ENCODE assay signal across 20 cellular contexts in the genomic region with DNA sequence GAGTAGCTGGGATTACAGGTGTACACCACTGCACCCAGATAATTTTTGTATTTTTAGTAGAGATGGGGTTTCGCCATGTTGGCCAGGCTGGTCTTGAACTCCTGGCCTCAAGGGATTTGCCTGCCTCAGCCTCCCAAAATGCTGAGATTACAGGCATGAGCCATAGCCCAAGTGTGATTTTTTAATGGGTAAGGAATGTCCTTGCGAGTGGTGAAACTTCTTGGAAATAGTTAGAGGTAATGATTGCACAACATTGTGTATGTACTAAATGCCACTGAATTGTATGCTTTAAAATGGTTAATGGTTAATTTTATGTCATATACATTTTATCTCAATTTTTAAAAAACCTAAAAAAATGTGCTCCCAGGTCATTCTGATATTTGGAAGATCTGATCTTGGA. TPM values are rescaled to one million over a fixed set of nuclear protein-coding genes. Genes with fewer than 3 reads are reported as not detected.
DNase-seq lines count a peak whose midpoint lies in the region; ATAC-seq, FAIRE-seq and TF ChIP-seq lines count a peak whose summit lies in the region.
"Had no signal": no experiment of that assay in that cellular context is flagged by ENCODE, and none has a peak within 500 bp of the region (broad histone marks: within the 10 kb centered on the region; RNA-seq: fewer than 3 reads in every experiment).

No MANE protein-coding gene starts in this region.

- CTCF ChIA-PET in HepG2 (lab: Yijun Ruan, JAX; ENCODE audit: low intra/inter-chr PET ratio, low total read pairs): no interaction called here

- peaks cover 17% of the 10 kb centered on the region for H3K4me1 Mint-ChIP-seq in osteocyte (ENCODE audit: unreplicated experiment)

- H4K20me1 ChIP-seq in HepG2 (ENCODE audit: insufficient read depth, low read length): no peaks in the 10 kb centered on the region

- no peaks in the 10 kb centered on the region for H3K27me3 Mint-ChIP-seq in osteocyte (ENCODE audit: unreplicated experiment)

- no peak overlapping the region for H3K4me2 ChIP-seq in HepG2 (ENCODE audit: low read depth, low read length)

- TF ChIP-seq EP300 in HepG2 (IDR thresholded peaks at IDR 0.05; ENCODE audit: low read depth in 2 of 2, low read length in 2 of 2) (no peak), HepG2 (CRISPR knock-in tag; IDR thresholded peaks at IDR 0.05; ENCODE audit: borderline replicate concordance) (no peak)

- H3K9ac ChIP-seq in HepG2 (ENCODE audit: insufficient read depth, low read depth, low read length): no peak overlapping the region

- H3K79me2 ChIP-seq in HepG2 (ENCODE audit: insufficient read depth, low read length): no peaks in the 10 kb centered on the region

- no peak for TF ChIP-seq POLR2A in HepG2 (IDR thresholded peaks at IDR 0.05; ENCODE audit: insufficient read depth in 1 of 2, low read depth in 2 of 2, low read length in 2 of 2)
- no peak for TF ChIP-seq POLR2A in right lobe of liver (IDR thresholded peaks at IDR 0.05)

- H3K36me3 ChIP-seq in HepG2 (replicated peaks in 1 of 2; ENCODE audit: control insufficient read depth in 1 of 2, insufficient read depth in 2 of 2, low read length in 2 of 2) (no peaks in the 10 kb centered on the region), right lobe of liver (no peaks in the 10 kb centered on the region)

- H3K9me3 ChIP-seq in HepG2 (ENCODE audit: low read length) (peaks cover 13% of the 10 kb centered on the region), right lobe of liver (no peaks in the 10 kb centered on the region)

- H3K9me3 Mint-ChIP-seq in osteocyte (ENCODE audit: unreplicated experiment): peaks cover 5% of the 10 kb centered on the region

- FAIRE-seq in HepG2 (lab: Jason Lieb, UNC): no peak
- FAIRE-seq: G401.6, GM12892, GM19239 had no signal

- H2AFZ ChIP-seq in HepG2 (ENCODE audit: low read length): no peak overlapping the region

- no peaks in the 10 kb centered on the region for H3K36me3 Mint-ChIP-seq in osteocyte (ENCODE audit: unreplicated experiment)
- H3K36me3 Mint-ChIP-seq: IgD-negative memory B cell had no signal

- no peaks in the 10 kb centered on the region for H3K27me3 ChIP-seq in HepG2 (ENCODE audit: control insufficient read depth in 1 of 2, insufficient read depth in 2 of 2, low read length in 2 of 2)
- no peaks in the 10 kb centered on the region for H3K27me3 ChIP-seq in right lobe of liver

- no TSS peak for BruUV-seq in HepG2 (replicated peaks; lab: Mats Ljungman, UMichigan)

- TF ChIP-seq CTCF in HepG2 (CRISPR knock-in tag; IDR thresholded peaks at IDR 0.05): no peak
- TF ChIP-seq CTCF in right lobe of liver (IDR thresholded peaks at IDR 0.05): no peak
- TF ChIP-seq CTCF in epithelial cell of esophagus (IDR thresholded peaks at IDR 0.05; ENCODE audit: insufficient read depth, low read depth, low read length, missing control alignments): no peak
- TF ChIP-seq CTCF in osteocyte (IDR thresholded peaks at IDR 0.05): no peak

- H3K4me3 ChIP-seq in HepG2 (replicated peaks in 1 of 3; ENCODE audit: insufficient read depth in 1 of 3, low read depth in 2 of 3, low read length in 3 of 3): no peak overlapping the region
- no peak overlapping the region for H3K4me3 ChIP-seq in right lobe of liver
- no peak overlapping the region for H3K4me3 ChIP-seq in epithelial cell of esophagus (ENCODE audit: low read length)

- H3K27ac ChIP-seq in HepG2 (ENCODE audit: extremely low read length, insufficient read depth, low read length): no peak overlapping the region
- no peak overlapping the region for H3K27ac ChIP-seq in right lobe of liver

- POLR2A ChIA-PET in HepG2 (lab: Yijun Ruan, JAX): interaction anchor here (0.6 to 0.9 kb wide), 2 partner anchors 36 to 62 kb away, joined by 3 read pairs; no protein-coding TSS in a partner anchor

- H3K4me3 Mint-ChIP-seq in osteocyte (ENCODE audit: unreplicated experiment): no peak overlapping the region
- H3K4me3 Mint-ChIP-seq: IgD-negative memory B cell had no signal

- DNase-seq in HepG2 (ENCODE audit: low spot score) (no peak), right lobe of liver (no peak), epithelial cell of esophagus (ENCODE audit: low read depth) (peak; percentile 56), iris pigment epithelial cell (ENCODE audit: low read depth) (peak; percentile 81), osteocyte (ENCODE audit: extremely low spot score, unreplicated experiment) (no peak), activated gamma-delta T cell (lab: John Stamatoyannopoulos, UW) (no peak)
- DNase-seq in activated T-cell treated with anti-CD3 and anti-CD28 coated beads, Interleukin-2, amount 50 U/mL, for 48 hours: no peak
- DNase-seq: 8988T, C1 segment of cervical spinal cord, COR-L47, NCI-H1092, NCI-H1694, NCI-H2107, NCI-H69, PC-3 had no signal

- TF ChIP-seq RAD21 in HepG2 (CRISPR knock-in tag; IDR thresholded peaks at IDR 0.05): no peak

- intact Hi-C loops in HepG2 (cut with micrococcal nuclease; ENCODE audit: unreplicated experiment) (loop anchor here (5.0 kb wide), 1 partner anchor 68 kb away; no protein-coding TSS in a partner anchor), right lobe of liver (cut with DNase I) (no loop called here)

- in situ Hi-C loops in HepG2 (cut with HindIII; ENCODE audit: extremely low pct_ligation_motif_present, low pct_unique_long_range_greater_than_20kb): no loop called here

- WGBS in HepG2 (ENCODE audit: low lambda C conversion rate): 89% methylated on average over 2 of the region's 2 CpGs
- 79% methylated on average over 2 of the region's 2 CpGs for WGBS in right lobe of liver (ENCODE audit: insufficient coverage, low coverage, low lambda C conversion rate, missing lambda C conversion rate)

- ATAC-seq in HepG2 (no peak), right lobe of liver (no peak), GM19467 (IDR thresholded peaks at IDR 0.05; ENCODE audit: unreplicated experiment) (no peak)
- ATAC-seq: PC-3 had no signal

- H3K4me1 ChIP-seq in HepG2 (ENCODE audit: insufficient read depth, low read length) (peaks cover 80% of the 10 kb centered on the region), right lobe of liver (peaks cover 0 to 22% (median 10%) of the 10 kb centered on the region in 4 donors)

- no peak overlapping the region for H3K27ac Mint-ChIP-seq in osteocyte (ENCODE audit: unreplicated experiment)
- H3K27ac Mint-ChIP-seq: IgD-negative memory B cell had no signal

TF ChIP-seq in HepG2, 621 proteins besides CTCF, POLR2A, EP300 and RAD21 (continues in another document):
- TF ChIP-seq RBFOX2 (IDR thresholded peaks at IDR 0.05; ENCODE audit: low read depth, low read length): no peak
- TF ChIP-seq ZNF782 (CRISPR knock-in tag; IDR thresholded peaks at IDR 0.05; ENCODE audit: borderline replicate concordance): no peak
- TF ChIP-seq, protein P1, sequence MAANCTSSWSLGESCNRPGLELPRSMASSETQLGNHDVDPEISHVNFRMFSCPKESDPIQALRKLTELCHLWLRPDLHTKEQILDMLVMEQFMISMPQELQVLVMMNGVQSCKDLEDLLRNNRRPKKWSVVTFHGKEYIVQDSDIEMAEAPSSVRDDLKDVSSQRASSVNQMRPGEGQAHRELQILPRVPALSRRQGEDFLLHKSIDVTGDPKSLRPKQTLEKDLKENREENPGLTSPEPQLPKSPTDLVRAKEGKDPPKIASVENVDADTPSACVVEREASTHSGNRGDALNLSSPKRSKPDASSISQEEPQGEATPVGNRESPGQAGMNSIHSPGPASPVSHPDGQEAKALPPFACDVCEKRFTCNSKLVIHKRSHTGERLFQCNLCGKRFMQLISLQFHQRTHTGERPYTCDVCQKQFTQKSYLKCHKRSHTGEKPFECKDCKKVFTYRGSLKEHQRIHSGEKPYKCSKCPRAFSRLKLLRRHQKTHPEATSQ (CRISPR knock-in tag; IDR thresholded peaks at IDR 0.05; ENCODE audit: borderline replicate concordance): no peak
- TF ChIP-seq FOSL2 (CRISPR knock-in tag; IDR thresholded peaks at IDR 0.05): 0 out of 2 replicates have a peak, but pooled peaks have one; percentile 10
- TF ChIP-seq, protein P2, sequence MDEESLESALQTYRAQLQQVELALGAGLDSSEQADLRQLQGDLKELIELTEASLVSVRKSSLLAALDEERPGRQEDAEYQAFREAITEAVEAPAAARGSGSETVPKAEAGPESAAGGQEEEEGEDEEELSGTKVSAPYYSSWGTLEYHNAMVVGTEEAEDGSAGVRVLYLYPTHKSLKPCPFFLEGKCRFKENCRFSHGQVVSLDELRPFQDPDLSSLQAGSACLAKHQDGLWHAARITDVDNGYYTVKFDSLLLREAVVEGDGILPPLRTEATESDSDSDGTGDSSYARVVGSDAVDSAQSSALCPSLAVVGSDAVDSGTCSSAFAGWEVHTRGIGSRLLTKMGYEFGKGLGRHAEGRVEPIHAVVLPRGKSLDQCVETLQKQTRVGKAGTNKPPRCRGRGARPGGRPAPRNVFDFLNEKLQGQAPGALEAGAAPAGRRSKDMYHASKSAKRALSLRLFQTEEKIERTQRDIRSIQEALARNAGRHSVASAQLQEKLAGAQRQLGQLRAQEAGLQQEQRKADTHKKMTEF (CRISPR knock-in tag; IDR thresholded peaks at IDR 0.05): 0 out of 2 replicates have a peak, but pooled peaks have one; percentile 27
- no peak for TF ChIP-seq CAMTA2 (CRISPR knock-in tag; IDR thresholded peaks at IDR 0.05; ENCODE audit: borderline replicate concordance)

RNA-seq across cellular contexts. Expression of gene IL6ST, which starts 59.9 kb away (rescaled TPM):
- total RNA-seq in HepG2 (2016; rRNA removed; fragmentation: Illumina TruSeq; extraction: Trizol): 161 and 166 TPM in 2 replicates
- 14.7 and 15.1 TPM in 2 replicates for total RNA-seq in HepG2 (2016; cell fraction: cytosol; rRNA removed; fragmentation: Illumina TruSeq; extraction: Trizol; ENCODE audit: low read depth)
- 168 TPM in 2 replicates for total RNA-seq in HepG2 (2016; cell fraction: insoluble cytoplasmic fraction; rRNA removed; fragmentation: Illumina TruSeq; extraction: Trizol)
- 65.8 and 71.7 TPM in 2 replicates for total RNA-seq in HepG2 (2016; cell fraction: membrane; rRNA removed; fragmentation: Illumina TruSeq; extraction: Trizol)
- total RNA-seq in HepG2 (2016; cell fraction: nucleus; rRNA removed; fragmentation: Illumina TruSeq; extraction: Trizol): 163 and 201 TPM in 2 replicates
- 57.9 and 66.6 TPM in 2 replicates for polyA plus RNA-seq in HepG2 (2011; rRNA removed)
- 31.2 and 65.6 TPM in 2 replicates for polyA plus RNA-seq in HepG2 (2011; cell fraction: cytosol; rRNA removed)
- polyA plus RNA-seq in HepG2 (2011; cell fraction: nucleus; rRNA removed): 23.4 and 30.7 TPM in 2 replicates
- polyA plus RNA-seq in HepG2 (2012): 51.0 and 78.1 TPM in 2 replicates
- polyA plus RNA-seq in HepG2 (2016; cell fraction: cytosol; fragmentation: Illumina TruSeq; extraction: Trizol; ENCODE audit: low read depth): 2.0 and 2.1 TPM in 2 replicates
- 43.1 and 49.7 TPM in 2 replicates for polyA plus RNA-seq in HepG2 (2016; cell fraction: insoluble cytoplasmic fraction; fragmentation: Illumina TruSeq; extraction: Trizol; ENCODE audit: low read depth)
- polyA plus RNA-seq in HepG2 (2016; cell fraction: membrane; fragmentation: Illumina TruSeq; extraction: Trizol; ENCODE audit: low read depth): 9.8 and 10.4 TPM in 2 replicates
- polyA plus RNA-seq in HepG2 (2016; cell fraction: nucleus; fragmentation: Illumina TruSeq; extraction: Trizol; ENCODE audit: insufficient read depth, low read depth): 83.2 and 85.6 TPM in 2 replicates
- polyA minus RNA-seq in HepG2 (2011; rRNA and poly(A)+ RNA removed; ENCODE audit: low replicate concordance): 72.6 and 124 TPM in 2 replicates
- polyA minus RNA-seq in HepG2 (2011; cell fraction: cytosol; rRNA and poly(A)+ RNA removed): 241 and 268 TPM in 2 replicates
- 145 and 264 TPM in 2 replicates for polyA minus RNA-seq in HepG2 (2011; cell fraction: nucleus; rRNA and poly(A)+ RNA removed)
- total RNA-seq in right lobe of liver: 100 to 1,000 TPM; 150 to 341 (median 278) TPM
- 197 and 211 TPM in 2 replicates for total RNA-seq in osteocyte

Comparison
In these comparisons a context has a peak if more than half of its experiments do, and no peak if none do; other contexts are left out.
1. DNase-seq: peak in epithelial cell of esophagus (single experiment) and iris pigment epithelial cell (single experiment); none in HepG2 (single experiment), right lobe of liver (0 of 3), activated T-cell treated with anti-CD3 and anti-CD28 coated beads, Interleukin-2, amount 50 U/mL, for 48 hours (0 of 2), osteocyte (single experiment) and activated gamma-delta T cell (single experiment).